In the genomic region with DNA sequence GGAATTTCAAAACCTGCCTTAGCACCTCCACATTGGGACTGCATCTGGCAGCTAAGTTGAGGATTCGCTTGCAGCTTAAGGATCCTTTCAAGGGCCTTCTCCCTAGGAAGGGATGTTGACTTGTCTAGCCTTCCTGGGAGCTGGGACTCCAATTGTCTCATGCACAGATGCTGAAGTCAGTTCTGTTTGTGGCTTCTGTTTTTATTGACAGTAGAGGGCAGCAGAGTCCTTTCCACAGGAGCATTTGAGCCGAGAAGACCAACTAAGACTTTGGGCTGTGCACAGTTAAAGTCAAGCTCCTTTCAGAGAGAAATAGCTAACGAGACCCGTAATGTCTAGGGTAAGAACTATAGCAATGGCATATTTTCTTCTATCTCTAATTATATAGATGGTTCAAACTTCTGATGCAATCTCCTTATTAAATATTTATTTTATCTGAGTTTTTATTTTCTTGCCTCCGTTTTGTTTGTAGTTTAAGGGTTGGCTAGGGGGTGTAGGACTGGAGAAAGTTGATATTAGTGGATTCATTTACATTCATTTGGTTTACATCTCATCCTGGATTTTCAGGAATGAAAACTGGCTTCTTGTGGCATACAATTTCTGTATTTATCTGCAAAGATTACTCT, we compare ENCODE assay signal across 9 cellular contexts. TPM values are rescaled to one million over a fixed set of nuclear protein-coding genes. Genes with fewer than 3 reads are reported as not detected.
DNase-seq lines count a peak whose midpoint lies in the region; ATAC-seq and TF ChIP-seq lines count a peak whose summit lies in the region.
"Had no signal": no experiment of that assay in that cellular context is flagged by ENCODE, and none has a peak within 500 bp of the region (broad histone marks: within the 10 kb centered on the region; RNA-seq: fewer than 3 reads in every experiment).

No MANE protein-coding gene starts in this region.

- H3K27ac ChIP-seq in substantia nigra (ENCODE audit: low read depth, low read length, poor library complexity, severe bottlenecking), result no peak overlapping the region
- H3K27ac ChIP-seq: gastrocnemius medialis had no signal

- TF ChIP-seq CTCF in LNCaP clone FGC (IDR thresholded peaks at IDR 0.05; ENCODE audit: control insufficient read depth, extremely low read depth, insufficient read depth), result peak; percentile 82

- peak; percentile 78 for ATAC-seq in GM21717 (IDR thresholded peaks at IDR 0.05; ENCODE audit: unreplicated experiment)

- H3K4me3 ChIP-seq in LNCaP clone FGC (ENCODE audit: low read depth, low read length), result no peak overlapping the region
- H3K4me3 ChIP-seq: gastrocnemius medialis had no signal

- DNase-seq in activated CD4-positive, alpha-beta T cell treated with anti-CD3 and anti-CD28 coated beads for 4 hours, result peak; percentile 9 to 32
- no peak for DNase-seq in activated CD4-positive, alpha-beta T cell treated with anti-CD3 and anti-CD28 coated beads, Interleukin-2, amount 50 U/mL, for 1 hour
- DNase-seq in LNCaP clone FGC (ENCODE audit: low read depth), result peak; percentile 27
- DNase-seq in RPMI7951 (ENCODE audit: low read depth), result peak; percentile 65
- DNase-seq in central memory CD4-positive, alpha-beta T cell, result peak; percentile 25
- peak; percentile 54 for DNase-seq in kidney glomerular epithelial cell (lab: John Stamatoyannopoulos, UW)
- peak in 30 of 49 donors; percentile 1 to 68 (median 8) for DNase-seq in substantia nigra (lab: John Stamatoyannopoulos, UW)
- DNase-seq: gastrocnemius medialis had no signal

RNA-seq across cellular contexts. Expression of a gene that starts 59.7 kb away (rescaled TPM):
- total RNA-seq in RPMI7951 (2014; rRNA removed; shearing (Covaris generic)), result 4.1 and 6.2 TPM in 2 replicates
